ENCODE assay signal across 10 cellular contexts in the genomic region with DNA sequence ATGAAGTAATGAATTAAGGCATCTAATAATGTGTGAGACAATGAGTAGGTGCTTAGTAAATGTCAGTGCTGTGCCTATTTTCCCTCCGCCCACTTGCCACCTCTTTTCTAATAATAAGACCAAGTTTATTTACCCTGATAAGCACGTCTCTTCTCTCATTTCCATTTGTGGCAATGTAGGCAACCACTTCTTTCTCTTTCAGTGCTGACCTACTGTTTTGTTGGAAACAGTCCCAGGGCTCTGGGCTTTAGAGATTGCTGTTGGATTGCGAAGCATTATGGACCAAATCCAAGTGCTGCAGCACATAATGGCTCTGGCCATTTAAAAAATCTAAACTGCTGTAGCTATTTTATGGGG.
DNase-seq lines count a peak whose midpoint lies in the region; ATAC-seq, FAIRE-seq and TF ChIP-seq lines count a peak whose summit lies in the region.
"Had no signal": no experiment of that assay in that cellular context is flagged by ENCODE, and none has a peak within 500 bp of the region (broad histone marks: within the 10 kb centered on the region; RNA-seq: fewer than 3 reads in every experiment).

No MANE protein-coding gene starts in this region.

- in situ Hi-C loops in astrocyte of the spinal cord (cut with HindIII; ENCODE audit: low sequenced_read_pairs) = no loop called here

- no peak overlapping the region for H3K4me3 ChIP-seq in astrocyte of the spinal cord (ENCODE audit: low read depth, low read length)
- H3K4me3 ChIP-seq in uterus = no peak overlapping the region
- H3K4me3 ChIP-seq: ovary had no signal

- peak overlapping the region; percentile 57 to 79 for H3K27ac ChIP-seq in uterus

- ATAC-seq in Right ventricle myocardium inferior (peak; percentile 86), left lobe of liver (peak; percentile 91)

- H3K36me3 ChIP-seq in uterus = no peaks in the 10 kb centered on the region
- H3K36me3 ChIP-seq: ovary had no signal

- DNase-seq in Right ventricle myocardium inferior (ENCODE audit: missing footprints) (no peak), cardiac septum (ENCODE audit: low spot score) (no peak), astrocyte of the spinal cord (ENCODE audit: low read depth, low spot score) (peak; percentile 96), left lobe of liver (ENCODE audit: low spot score) (peak; percentile 80), uterus (peak in 1 of 2 donors; percentile 74), D721Med (ENCODE audit: insufficient read length, low spot score) (no peak), Kasumi-1 (lab: John Stamatoyannopoulos, UW) (no peak)
- no peak for DNase-seq in stimulated activated CD4-positive, alpha-beta T cell treated with anti-CD3 and anti-CD28 coated beads, Interleukin-1b, Interleukin-23, amount 100 ng/mL, for 48 hours
- DNase-seq: SIG-M5 had no signal

- FAIRE-seq in D721Med (lab: Jason Lieb, UNC) = no peak

- intact Hi-C loops in Right ventricle myocardium inferior (cut with DNase I) (no loop called here), cardiac septum (cut with DNase I) (loop anchor here (10.0 kb wide), 3 partner anchors 257 to 557 kb away; no protein-coding TSS in a partner anchor), uterus (cut with DNase I; ENCODE audit: low total_unique reads) (no loop called here)

- H3K9me3 ChIP-seq in uterus = no peaks in the 10 kb centered on the region
- H3K9me3 ChIP-seq: ovary had no signal

- H3K4me1 ChIP-seq in uterus = no peaks in the 10 kb centered on the region

- no peak for TF ChIP-seq POLR2A in uterus (IDR thresholded peaks at IDR 0.05)

- TF ChIP-seq CTCF in astrocyte of the spinal cord (IDR thresholded peaks at IDR 0.05; ENCODE audit: low read depth, low read length) (no peak), uterus (IDR thresholded peaks at IDR 0.05) (no peak), D721Med (IDR thresholded peaks at IDR 0.05; ENCODE audit: insufficient read depth, missing control alignments) (no peak)

- no peaks in the 10 kb centered on the region for H3K27me3 ChIP-seq in uterus
- H3K27me3 ChIP-seq: ovary had no signal

Comparison
In these comparisons a context has a peak if more than half of its experiments do, and no peak if none do; other contexts are left out.
1. DNase-seq: peak in astrocyte of the spinal cord (single experiment) and left lobe of liver (single experiment); none in Right ventricle myocardium inferior (single experiment), cardiac septum (single experiment), D721Med (single experiment), Kasumi-1 (0 of 2) and stimulated activated CD4-positive, alpha-beta T cell treated with anti-CD3 and anti-CD28 coated beads, Interleukin-1b, Interleukin-23, amount 100 ng/mL, for 48 hours (single experiment).